18 cellular contexts compared by ENCODE assay signal in the genomic region with DNA sequence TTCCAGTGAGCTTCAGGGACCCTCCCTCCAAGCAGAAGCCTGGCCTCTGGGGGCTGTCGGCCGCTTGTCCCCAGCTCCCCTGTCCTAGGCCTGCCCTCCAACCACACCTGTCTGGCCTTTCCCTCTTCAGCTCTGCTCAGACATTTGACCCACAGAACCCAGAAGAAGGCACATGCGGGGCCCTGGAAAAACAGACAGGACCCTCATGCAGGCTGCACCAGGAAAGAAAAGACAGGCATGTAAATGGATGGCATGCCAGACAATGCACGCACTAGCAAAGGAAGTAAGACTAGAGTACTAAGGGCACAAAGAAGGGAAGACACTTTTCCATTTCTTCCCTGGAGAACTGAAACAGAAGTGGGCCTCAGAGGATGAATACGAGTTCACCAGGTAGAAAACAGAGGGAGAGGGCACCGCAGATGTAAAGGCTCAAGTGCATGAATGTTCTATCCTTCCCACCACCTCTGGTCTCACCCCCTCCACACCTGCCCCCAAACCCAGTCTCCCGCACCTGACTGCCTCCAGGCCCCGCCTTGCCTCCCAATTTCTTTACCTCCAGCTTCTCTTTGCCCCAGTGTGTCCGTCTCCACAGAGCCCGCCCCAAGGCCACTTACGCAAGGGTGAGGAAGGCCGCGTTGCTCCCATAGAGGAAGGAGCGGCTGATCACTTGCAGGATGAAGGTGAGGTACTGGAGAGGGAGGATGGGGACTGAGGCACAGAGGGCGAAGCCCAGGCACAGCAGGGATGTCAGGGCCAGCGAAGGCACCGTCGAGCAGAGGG. TPM values are rescaled to one million over a fixed set of nuclear protein-coding genes. Genes with fewer than 3 reads are reported as not detected.
DNase-seq lines count a peak whose midpoint lies in the region; ATAC-seq and TF ChIP-seq lines count a peak whose summit lies in the region.
"Had no signal": no experiment of that assay in that cellular context is flagged by ENCODE, and none has a peak within 500 bp of the region (broad histone marks: within the 10 kb centered on the region; RNA-seq: fewer than 3 reads in every experiment).

No MANE protein-coding gene starts in this region.

- ATAC-seq in left cardiac atrium (no peak), HG03565 (IDR thresholded peaks at IDR 0.05; ENCODE audit: unreplicated experiment) (no peak)
- ATAC-seq in stimulated activated effector memory CD8-positive, alpha-beta T cell treated with anti-CD3 and anti-CD28 coated beads, Interleukin-12 subunit alpha, Interleukin-12 subunit beta, amount 100 ng/mL, for 72 hours: no peak
- ATAC-seq: HCT116 had no signal

- no peak overlapping the region for H3K4me3 ChIP-seq in OCI-LY3 (ENCODE audit: low read length)
- H3K4me3 ChIP-seq: GM23248 had no signal

- peaks cover 76% of the 10 kb centered on the region for H3K79me2 ChIP-seq in OCI-LY3 (ENCODE audit: low read length)

- DNase-seq in cardiac septum (ENCODE audit: low spot score) (peak; percentile 51), left cardiac atrium (no peak), DMS79 treated with DMSO at 0.1 percent for 48 hours (lab: John Stamatoyannopoulos, UW) (no peak)
- no peak for DNase-seq in activated naive CD8-positive, alpha-beta T cell treated with anti-CD3 and anti-CD28 coated beads for 36 hours
- DNase-seq in stimulated activated effector memory CD8-positive, alpha-beta T cell treated with anti-CD3 and anti-CD28 coated beads, Interleukin-12 subunit alpha, Interleukin-12 subunit beta, amount 100 ng/mL, for 72 hours (ENCODE audit: low spot score in 2 of 2): no peak
- DNase-seq: BE2C; CD8-positive, alpha-beta memory T cell; DMS79; KBM-7; NCI-H1417 treated with DMSO at 0.1 percent for 48 hours; NCI-H1930; NCI-H69 had no signal

- no peak overlapping the region for H2AFZ ChIP-seq in OCI-LY3 (ENCODE audit: low read depth, low read length)
- H2AFZ ChIP-seq: GM23248 had no signal

- H3K4me1 Mint-ChIP-seq in activated naive CD8-positive, alpha-beta T cell treated with anti-CD3 and anti-CD28 coated beads for 36 hours: peaks cover 68% of the 10 kb centered on the region
- peaks cover 69% of the 10 kb centered on the region for H3K4me1 Mint-ChIP-seq in stimulated activated effector memory CD8-positive, alpha-beta T cell treated with anti-CD3 and anti-CD28 coated beads, Interleukin-12 subunit alpha, Interleukin-12 subunit beta, amount 100 ng/mL, for 72 hours

- H3K4me1 ChIP-seq in OCI-LY3 (ENCODE audit: low read length): peaks cover 86% of the 10 kb centered on the region
- H3K4me1 ChIP-seq: BE2C had no signal

- peak overlapping the region; percentile 92 for H3K27ac Mint-ChIP-seq in activated naive CD8-positive, alpha-beta T cell treated with anti-CD3 and anti-CD28 coated beads for 36 hours
- H3K27ac Mint-ChIP-seq in stimulated activated effector memory CD8-positive, alpha-beta T cell treated with anti-CD3 and anti-CD28 coated beads, Interleukin-12 subunit alpha, Interleukin-12 subunit beta, amount 100 ng/mL, for 72 hours: peak overlapping the region; percentile 51

- no peak overlapping the region for H3K4me3 Mint-ChIP-seq in activated naive CD8-positive, alpha-beta T cell treated with anti-CD3 and anti-CD28 coated beads for 36 hours
- no peak overlapping the region for H3K4me3 Mint-ChIP-seq in stimulated activated effector memory CD8-positive, alpha-beta T cell treated with anti-CD3 and anti-CD28 coated beads, Interleukin-12 subunit alpha, Interleukin-12 subunit beta, amount 100 ng/mL, for 72 hours
- H3K4me3 Mint-ChIP-seq: CD8-positive, alpha-beta memory T cell had no signal

- no peaks in the 10 kb centered on the region for H3K9me3 Mint-ChIP-seq in activated naive CD8-positive, alpha-beta T cell treated with anti-CD3 and anti-CD28 coated beads for 36 hours
- no peaks in the 10 kb centered on the region for H3K9me3 Mint-ChIP-seq in stimulated activated effector memory CD8-positive, alpha-beta T cell treated with anti-CD3 and anti-CD28 coated beads, Interleukin-12 subunit alpha, Interleukin-12 subunit beta, amount 100 ng/mL, for 72 hours
- H3K9me3 Mint-ChIP-seq: CD8-positive, alpha-beta memory T cell had no signal

- no peak overlapping the region for H3K9ac ChIP-seq in OCI-LY3 (ENCODE audit: low read length)
- H3K9ac ChIP-seq: GM23248 had no signal

- no peaks in the 10 kb centered on the region for H3K27me3 ChIP-seq in OCI-LY3 (ENCODE audit: low read depth, low read length)
- H3K27me3 ChIP-seq: BE2C had no signal

- H3K9me3 ChIP-seq in OCI-LY3 (ENCODE audit: insufficient read depth, low read length): no peaks in the 10 kb centered on the region
- H3K9me3 ChIP-seq: BE2C had no signal

- no peaks in the 10 kb centered on the region for H3K27me3 Mint-ChIP-seq in activated naive CD8-positive, alpha-beta T cell treated with anti-CD3 and anti-CD28 coated beads for 36 hours
- H3K27me3 Mint-ChIP-seq: CD8-positive, alpha-beta memory T cell had no signal

- intact Hi-C loops in cardiac septum (cut with DNase I): loop anchor here (5.0 kb wide), 1 partner anchor 47 kb away; no protein-coding TSS in a partner anchor
- intact Hi-C loops in left cardiac atrium (cut with DNase I): no loop called here

- peaks cover 79% of the 10 kb centered on the region for H3K36me3 Mint-ChIP-seq in activated naive CD8-positive, alpha-beta T cell treated with anti-CD3 and anti-CD28 coated beads for 36 hours
- peaks cover 100% of the 10 kb centered on the region for H3K36me3 Mint-ChIP-seq in stimulated activated effector memory CD8-positive, alpha-beta T cell treated with anti-CD3 and anti-CD28 coated beads, Interleukin-12 subunit alpha, Interleukin-12 subunit beta, amount 100 ng/mL, for 72 hours

- H3K36me3 ChIP-seq in OCI-LY3 (replicated peaks; ENCODE audit: low read depth, low read length): peaks cover 87% of the 10 kb centered on the region
- H3K36me3 ChIP-seq: BE2C had no signal

- no peak for TF ChIP-seq CTCF in OCI-LY3 (IDR thresholded peaks at IDR 0.05; ENCODE audit: low read depth, low read length)

- no peak overlapping the region for H3K4me2 ChIP-seq in OCI-LY3 (ENCODE audit: low read length)

- peak overlapping the region; percentile 94 for H3K27ac ChIP-seq in OCI-LY3 (ENCODE audit: low read length)
- H3K27ac ChIP-seq: GM23248 had no signal

- peaks cover 56% of the 10 kb centered on the region for H4K20me1 ChIP-seq in OCI-LY3 (ENCODE audit: insufficient read depth, low read length)

RNA-seq across cellular contexts. Expression of a gene that starts 17.4 kb away (rescaled TPM):
- 26.7 TPM for total RNA-seq in cardiac septum
- total RNA-seq in left cardiac atrium: 10 to 100 TPM; 39.3 to 46.7 TPM
- total RNA-seq in activated naive CD8-positive, alpha-beta T cell treated with anti-CD3 and anti-CD28 coated beads for 36 hours: 100 to 1,000 TPM; 331 to 348 TPM
- total RNA-seq: G401 had no signal

RNA-seq across cellular contexts. Expression of a gene that starts 19.1 kb away (rescaled TPM):
- not detected for total RNA-seq in cardiac septum
- total RNA-seq in left cardiac atrium: not detected
- total RNA-seq in activated naive CD8-positive, alpha-beta T cell treated with anti-CD3 and anti-CD28 coated beads for 36 hours: 1 to 10 TPM in 1 of 2 experiments, under 1 TPM in 1; 0.54 to 2.1 TPM
- total RNA-seq: G401 had no signal

RNA-seq across cellular contexts. Expression of a gene that starts 28.6 kb away (rescaled TPM):
- total RNA-seq in cardiac septum: not detected
- not detected for total RNA-seq in left cardiac atrium
- not detected for total RNA-seq in activated naive CD8-positive, alpha-beta T cell treated with anti-CD3 and anti-CD28 coated beads for 36 hours
- total RNA-seq: CD8-positive, alpha-beta memory T cell; G401; GM23248; OCI-LY7 had no signal

RNA-seq across cellular contexts. Expression of a gene that starts 50.8 kb away (rescaled TPM):
- total RNA-seq in cardiac septum (0.73 TPM), left cardiac atrium (1 to 10 TPM; 1.9 to 2.4 TPM)
- total RNA-seq in activated naive CD8-positive, alpha-beta T cell treated with anti-CD3 and anti-CD28 coated beads for 36 hours: under 1 TPM; 0.43 to 0.44 TPM
- total RNA-seq: G401 had no signal

Comparison
In these comparisons a context has a peak if more than half of its experiments do, and no peak if none do; other contexts are left out.
1. RNA of a gene that starts 17.4 kb away (total RNA-seq): 331 to 348 TPM in activated naive CD8-positive, alpha-beta T cell treated with anti-CD3 and anti-CD28 coated beads for 36 hours; 39.3 to 46.7 TPM in left cardiac atrium and 26.7 TPM in cardiac septum (single experiment); every median in the first group is over 4 times any median in the second.